ENCODE assay signal across 8 cellular contexts in the genomic region with DNA sequence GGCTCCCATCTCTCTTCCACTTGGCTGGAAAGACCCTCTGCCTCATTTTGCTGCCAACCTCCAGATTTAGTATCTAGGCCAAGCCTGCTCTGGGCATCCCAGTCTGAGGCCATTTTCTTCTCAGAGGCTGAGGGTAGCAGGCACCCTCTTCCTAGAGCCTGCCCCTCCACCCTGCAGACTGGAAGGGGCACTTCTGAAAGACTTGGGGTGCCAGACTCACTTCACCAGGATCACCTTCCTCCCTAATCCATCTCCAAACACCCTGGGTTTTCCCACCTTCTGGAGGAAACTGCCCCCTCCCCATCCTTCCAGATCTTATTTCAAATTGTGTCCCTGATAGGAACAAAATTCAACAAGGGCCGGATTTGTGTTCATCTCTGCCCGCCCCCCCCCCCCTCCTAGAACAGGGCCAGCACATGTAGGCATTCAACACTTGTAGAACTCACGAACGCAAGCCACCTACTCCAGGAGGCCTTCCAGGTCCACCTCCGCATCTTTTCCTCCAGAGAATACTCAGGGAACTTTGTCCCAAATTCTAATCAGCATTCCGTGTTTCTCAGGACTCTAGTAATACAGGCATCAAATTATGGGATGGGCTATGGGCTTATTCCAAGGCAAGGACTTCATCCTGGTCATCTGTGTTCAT. TPM values are rescaled to one million over a fixed set of nuclear protein-coding genes. Genes with fewer than 3 reads are reported as not detected.
DNase-seq lines count a peak whose midpoint lies in the region; TF ChIP-seq lines count a peak whose summit lies in the region.

No MANE protein-coding gene starts in this region.

- intact Hi-C loops in breast epithelium (cut with DNase I; ENCODE audit: low total_unique reads), result loop anchor here (5.0 kb wide), 1 partner anchor 71 kb away; no protein-coding TSS in a partner anchor

- H3K27me3 ChIP-seq in BJ (ENCODE audit: control insufficient read depth, insufficient read depth, low read length) (no peaks in the 10 kb centered on the region), breast epithelium (no peaks in the 10 kb centered on the region), muscle layer of colon (ENCODE audit: control insufficient read depth in 1 of 2, insufficient read depth in 2 of 2, low read length in 2 of 2) (no peaks in the 10 kb centered on the region)

- CTCF ChIA-PET in BJ (lab: Yijun Ruan, JAX), result interaction anchor here (1.1 to 8.8 kb wide), 8 partner anchors 9 to 109 kb away, joined by 3 to 285 read pairs (median 8); partner anchors contain the start of gene SERPING1

- no peak for TF ChIP-seq POLR2A in breast epithelium (IDR thresholded peaks at IDR 0.05)

- H3K4me3 ChIP-seq in BJ (ENCODE audit: low read depth, low read length) (peak overlapping the region; percentile 83), breast epithelium (peak overlapping the region; percentile 78 to 95 (median 85)), muscle layer of colon (ENCODE audit: low read depth in 1 of 2, low read length in 2 of 2) (peak overlapping the region; percentile 92 to 93)

- DNase-seq in BJ (ENCODE audit: low read depth) (no peak), breast epithelium (ENCODE audit: low spot score in 2 of 2) (no peak), SK-N-DZ (ENCODE audit: low spot score) (no peak), SKM-1 treated with dmso at 0.1 percent for 144 hours (lab: John Stamatoyannopoulos, UW; ENCODE audit: unreplicated experiment) (no peak), kidney glomerular epithelial cell (lab: John Stamatoyannopoulos, UW) (no peak)
- DNase-seq in NK-92 treated with Interleukin-12 subunit alpha and Interleukin-12 subunit beta, amount 100 ng/mL, for 24 hours (lab: John Stamatoyannopoulos, UW), result no peak

- no peaks in the 10 kb centered on the region for H3K36me3 ChIP-seq in BJ (ENCODE audit: control insufficient read depth, insufficient read depth, low read length)
- peaks cover 23% of the 10 kb centered on the region for H3K36me3 ChIP-seq in KOPT-K1 (ENCODE audit: insufficient read depth, low read length)
- H3K36me3 ChIP-seq in breast epithelium, result no peaks in the 10 kb centered on the region
- no peaks in the 10 kb centered on the region for H3K36me3 ChIP-seq in muscle layer of colon (ENCODE audit: insufficient read depth, low read length)

- TF ChIP-seq CTCF in BJ (IDR thresholded peaks at IDR 0.05; ENCODE audit: insufficient read depth, low read depth, low read length) (no peak), breast epithelium (IDR thresholded peaks at IDR 0.05) (no peak)

- peak overlapping the region; percentile 78 for H3K9ac ChIP-seq in muscle layer of colon (ENCODE audit: low read length)

- peaks cover 0 to 7% of the 10 kb centered on the region in 2 donors for H3K4me1 ChIP-seq in breast epithelium
- H3K4me1 ChIP-seq in muscle layer of colon (ENCODE audit: insufficient read depth, low read length), result peaks cover 23% of the 10 kb centered on the region

- H3K27ac ChIP-seq in KOPT-K1 (ENCODE audit: low read depth, low read length, poor library complexity, severe bottlenecking) (peak overlapping the region; percentile 96), breast epithelium (peak overlapping the region; percentile 82 to 89), muscle layer of colon (ENCODE audit: low read depth, low read length) (peak overlapping the region; percentile 83)

- POLR2A ChIA-PET in BJ (lab: Charles Lee), result interaction anchor here (1.4 kb wide), 1 partner anchor 78 kb away, joined by 5 read pairs; no protein-coding TSS in a partner anchor

- H3K9me3 ChIP-seq in KOPT-K1 (ENCODE audit: insufficient read depth, low read length, poor library complexity, severe bottlenecking) (no peaks in the 10 kb centered on the region), breast epithelium (no peaks in the 10 kb centered on the region), muscle layer of colon (ENCODE audit: low read length) (no peaks in the 10 kb centered on the region)

RNA-seq across cellular contexts. Expression of gene UBE2L6, which starts 0.8 kb away (rescaled TPM):
- 57.3 and 67.0 TPM in 2 replicates for polyA plus RNA-seq in BJ (2011; rRNA removed)
- polyA minus RNA-seq in BJ (2011; rRNA and poly(A)+ RNA removed), result 45.1 and 84.0 TPM in 2 replicates
- 10 to 100 TPM; 25.9 to 66.2 (median 48.1) TPM for total RNA-seq in breast epithelium
- polyA plus RNA-seq in SK-N-DZ (2014; cell fraction: cytosol; rRNA removed), result 47.7 and 47.8 TPM in 2 replicates
- 17.3 and 21.4 TPM in 2 replicates for polyA plus RNA-seq in SK-N-DZ (2014; cell fraction: nucleus; rRNA removed)

RNA-seq across cellular contexts. Expression of gene SMTNL1, which starts 29.3 kb away (rescaled TPM):
- polyA plus RNA-seq in BJ (2011; rRNA removed), result not detected in 2 replicates
- not detected in 2 replicates for polyA minus RNA-seq in BJ (2011; rRNA and poly(A)+ RNA removed)
- total RNA-seq in breast epithelium, result not detected
- 0.12 and 0.16 TPM in 2 replicates for polyA plus RNA-seq in SK-N-DZ (2014; cell fraction: cytosol; rRNA removed)
- 0.50 and 0.64 TPM in 2 replicates for polyA plus RNA-seq in SK-N-DZ (2014; cell fraction: nucleus; rRNA removed)

RNA-seq across cellular contexts. Expression of gene SERPING1, which starts 30.8 kb away (rescaled TPM):
- polyA plus RNA-seq in BJ (2011; rRNA removed), result 92.4 and 119 TPM in 2 replicates
- 27.7 and 29.1 TPM in 2 replicates for polyA minus RNA-seq in BJ (2011; rRNA and poly(A)+ RNA removed)
- 100 to 1,000 TPM; 421 to 823 (median 479) TPM for total RNA-seq in breast epithelium
- 22.4 and 28.2 TPM in 2 replicates for polyA plus RNA-seq in SK-N-DZ (2014; cell fraction: cytosol; rRNA removed)
- polyA plus RNA-seq in SK-N-DZ (2014; cell fraction: nucleus; rRNA removed), result 11.5 and 26.6 TPM in 2 replicates

RNA-seq across cellular contexts. Expression of gene TIMM10, which starts 36.1 kb away (rescaled TPM):
- 90.5 and 91.7 TPM in 2 replicates for polyA plus RNA-seq in BJ (2011; rRNA removed)
- polyA minus RNA-seq in BJ (2011; rRNA and poly(A)+ RNA removed), result 11.3 and 24.7 TPM in 2 replicates
- 10 to 100 TPM; 37.2 to 56.4 (median 45.9) TPM for total RNA-seq in breast epithelium
- 76.1 and 111 TPM in 2 replicates for polyA plus RNA-seq in SK-N-DZ (2014; cell fraction: cytosol; rRNA removed)
- 36.7 and 53.3 TPM in 2 replicates for polyA plus RNA-seq in SK-N-DZ (2014; cell fraction: nucleus; rRNA removed)

RNA-seq across cellular contexts. Expression of gene SLC43A1, which starts 51.2 kb away (rescaled TPM):
- polyA plus RNA-seq in BJ (2011; rRNA removed), result 11.8 and 23.4 TPM in 2 replicates
- 13.3 and 17.9 TPM in 2 replicates for polyA minus RNA-seq in BJ (2011; rRNA and poly(A)+ RNA removed)
- 10 to 100 TPM; 12.0 to 23.4 (median 13.4) TPM for total RNA-seq in breast epithelium
- 11.6 and 16.9 TPM in 2 replicates for polyA plus RNA-seq in SK-N-DZ (2014; cell fraction: cytosol; rRNA removed)
- polyA plus RNA-seq in SK-N-DZ (2014; cell fraction: nucleus; rRNA removed), result 44.9 and 68.1 TPM in 2 replicates
